17 cellular contexts compared by ENCODE assay signal in the genomic region with DNA sequence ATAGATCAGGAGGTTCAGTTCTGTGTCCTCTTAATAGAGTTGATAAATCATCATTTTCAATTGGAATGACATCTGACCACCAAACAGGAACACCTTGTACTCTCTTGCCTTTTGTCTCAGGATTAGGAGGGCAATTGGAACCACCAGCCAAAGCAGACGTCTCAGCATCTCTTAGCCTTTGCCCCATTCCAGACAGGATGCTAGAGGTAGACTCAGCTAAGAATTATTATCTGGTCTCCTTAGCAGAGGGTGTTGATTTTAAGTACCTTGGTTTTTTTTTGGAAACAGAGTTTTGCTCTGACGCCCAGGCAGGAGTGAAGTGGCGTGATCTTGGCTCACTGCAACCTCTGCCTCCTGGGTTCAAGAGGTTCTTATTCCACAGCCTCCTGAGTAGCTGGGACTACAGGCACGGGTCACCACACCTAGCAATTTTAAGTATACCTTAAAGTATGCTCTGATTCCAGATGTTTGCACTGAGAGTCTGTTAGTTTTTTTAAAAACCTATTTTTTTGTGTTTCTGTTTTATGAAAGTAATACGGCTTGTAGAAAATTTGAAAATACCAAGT. TPM values are rescaled to one million over a fixed set of nuclear protein-coding genes. Genes with fewer than 3 reads are reported as not detected.
DNase-seq lines count a peak whose midpoint lies in the region; ATAC-seq, FAIRE-seq and TF ChIP-seq lines count a peak whose summit lies in the region.
"Had no signal": no experiment of that assay in that cellular context is flagged by ENCODE, and none has a peak within 500 bp of the region (broad histone marks: within the 10 kb centered on the region; RNA-seq: fewer than 3 reads in every experiment).

No MANE protein-coding gene starts in this region.

- no peak for DNase-seq in cardiac muscle cell (ENCODE audit: low read depth in 1 of 2, low spot score in 1 of 2)
- no peak for DNase-seq in Right ventricle myocardium inferior (ENCODE audit: missing footprints)
- DNase-seq in kidney, result no peak
- DNase-seq in HepG2 (ENCODE audit: low spot score), result no peak
- DNase-seq in thyroid gland, result peak; percentile 69 to 70
- no peak for DNase-seq in NAMALWA (ENCODE audit: low spot score)
- DNase-seq in colonic mucosa, result no peak
- DNase-seq: 8988T; CD4-positive, alpha-beta memory T cell; DMS153; DMS79; GDM1; GOT3; H7; HFFc6 had no signal

- no peaks in the 10 kb centered on the region for H3K79me2 ChIP-seq in HepG2 (ENCODE audit: insufficient read depth, low read length)

- H3K9me3 ChIP-seq in cardiac muscle cell (ENCODE audit: low read depth) (no peaks in the 10 kb centered on the region), kidney (ENCODE audit: control insufficient read depth in 1 of 2, low read length in 2 of 2) (no peaks in the 10 kb centered on the region), HepG2 (ENCODE audit: low read length) (no peaks in the 10 kb centered on the region), thyroid gland (no peaks in the 10 kb centered on the region), colonic mucosa (no peaks in the 10 kb centered on the region)
- H3K9me3 ChIP-seq: BLaER1 had no signal

- TF ChIP-seq EP300 in HepG2 (IDR thresholded peaks at IDR 0.05; ENCODE audit: low read depth in 2 of 2, low read length in 2 of 2) (no peak), HepG2 (CRISPR knock-in tag; IDR thresholded peaks at IDR 0.05; ENCODE audit: borderline replicate concordance) (no peak)

- TF ChIP-seq RAD21 in HepG2 (CRISPR knock-in tag; IDR thresholded peaks at IDR 0.05), result no peak

- in situ Hi-C loops in HepG2 (cut with HindIII; ENCODE audit: extremely low pct_ligation_motif_present, low pct_unique_long_range_greater_than_20kb), result no loop called here

- no peak overlapping the region for H3K4me3 ChIP-seq in cardiac muscle cell
- no peak overlapping the region for H3K4me3 ChIP-seq in kidney (ENCODE audit: low read length in 2 of 2)
- no peak overlapping the region for H3K4me3 ChIP-seq in HepG2 (replicated peaks in 1 of 3; ENCODE audit: insufficient read depth in 1 of 3, low read depth in 2 of 3, low read length in 3 of 3)
- H3K4me3 ChIP-seq in thyroid gland (replicated peaks in 1 of 3), result no peak overlapping the region
- no peak overlapping the region for H3K4me3 ChIP-seq in colonic mucosa
- H3K4me3 ChIP-seq: BLaER1 had no signal

- H3K27me3 ChIP-seq in cardiac muscle cell (no peaks in the 10 kb centered on the region), HepG2 (ENCODE audit: control insufficient read depth in 1 of 2, insufficient read depth in 2 of 2, low read length in 2 of 2) (peaks cover 0 to 3% of the 10 kb centered on the region in 2 experiments; a peak in 2 of 5 replicates), thyroid gland (no peaks in the 10 kb centered on the region), colonic mucosa (no peaks in the 10 kb centered on the region)
- H3K27me3 ChIP-seq: BLaER1 had no signal

- intact Hi-C loops in Right ventricle myocardium inferior (cut with DNase I), result no loop called here
- intact Hi-C loops in kidney (cut with DNase I), result no loop called here
- intact Hi-C loops in HepG2 (cut with micrococcal nuclease; ENCODE audit: unreplicated experiment), result no loop called here
- intact Hi-C loops in thyroid gland (cut with DNase I), result no loop called here
- intact Hi-C loops in colonic mucosa (cut with DNase I), result no loop called here

- CTCF ChIA-PET in HepG2 (lab: Yijun Ruan, JAX; ENCODE audit: low intra/inter-chr PET ratio, low total read pairs), result no interaction called here

- H3K9ac ChIP-seq in kidney (ENCODE audit: low read length in 2 of 2), result no peak overlapping the region
- no peak overlapping the region for H3K9ac ChIP-seq in HepG2 (ENCODE audit: insufficient read depth, low read depth, low read length)
- H3K9ac ChIP-seq in colonic mucosa (ENCODE audit: low read depth in 2 of 2, low read length in 2 of 2), result no peak overlapping the region
- H3K9ac ChIP-seq: BLaER1 had no signal

- H3K36me3 ChIP-seq in cardiac muscle cell (no peaks in the 10 kb centered on the region), kidney (ENCODE audit: control insufficient read depth in 1 of 2, insufficient read depth in 2 of 2, low read length in 2 of 2) (no peaks in the 10 kb centered on the region), HepG2 (replicated peaks in 1 of 2; ENCODE audit: control insufficient read depth in 1 of 2, insufficient read depth in 2 of 2, low read length in 2 of 2) (no peaks in the 10 kb centered on the region), thyroid gland (no peaks in the 10 kb centered on the region), colonic mucosa (no peaks in the 10 kb centered on the region)
- H3K36me3 ChIP-seq: BLaER1 had no signal

- TF ChIP-seq CTCF in cardiac muscle cell (IDR thresholded peaks at IDR 0.05; ENCODE audit: low read depth, low read length), result no peak
- no peak for TF ChIP-seq CTCF in kidney (IDR thresholded peaks at IDR 0.05; ENCODE audit: borderline replicate concordance, extremely low read depth, insufficient read depth)
- TF ChIP-seq CTCF in HepG2 (CRISPR knock-in tag; IDR thresholded peaks at IDR 0.05), result no peak
- no peak for TF ChIP-seq CTCF in thyroid gland (IDR thresholded peaks at IDR 0.05)
- no peak for TF ChIP-seq CTCF in colonic mucosa (IDR thresholded peaks at IDR 0.05)

- no TSS peak for BruUV-seq in HepG2 (replicated peaks; lab: Mats Ljungman, UMichigan)

- WGBS in HepG2 (ENCODE audit: low lambda C conversion rate), result 5% methylated on average over 5 of the region's 5 CpGs
- 26 to 34% methylated on average over 5 of the region's 5 CpGs for WGBS in thyroid gland, 2 donors

- peak overlapping the region; percentile 90 for H3K27ac ChIP-seq in cardiac muscle cell
- peak overlapping the region; percentile 12 to 35 for H3K27ac ChIP-seq in kidney (ENCODE audit: low read depth in 2 of 2, low read length in 2 of 2)
- H3K27ac ChIP-seq in HepG2 (ENCODE audit: extremely low read length, insufficient read depth, low read length), result no peak overlapping the region
- H3K27ac ChIP-seq in thyroid gland, result peak overlapping the region; percentile 82 to 94 (median 82)
- no peak overlapping the region for H3K27ac ChIP-seq in colonic mucosa
- H3K27ac ChIP-seq: BLaER1 had no signal

- H3K4me1 ChIP-seq in cardiac muscle cell (ENCODE audit: low read depth) (peaks cover 32% of the 10 kb centered on the region), kidney (ENCODE audit: control insufficient read depth in 1 of 2, insufficient read depth in 1 of 2, low read depth in 1 of 2, low read length in 2 of 2) (peaks cover 3 to 18% of the 10 kb centered on the region in 2 donors), HepG2 (ENCODE audit: insufficient read depth, low read length) (peaks cover 42% of the 10 kb centered on the region), thyroid gland (peaks cover 21 to 35% of the 10 kb centered on the region in 2 donors), colonic mucosa (no peaks in the 10 kb centered on the region)
- H3K4me1 ChIP-seq: BLaER1 had no signal

- no peaks in the 10 kb centered on the region for H4K20me1 ChIP-seq in HepG2 (ENCODE audit: insufficient read depth, low read length)
- H4K20me1 ChIP-seq: BLaER1 had no signal

- TF ChIP-seq POLR2A in HepG2 (IDR thresholded peaks at IDR 0.05; ENCODE audit: insufficient read depth in 1 of 2, low read depth in 2 of 2, low read length in 2 of 2) (no peak), thyroid gland (IDR thresholded peaks at IDR 0.05) (no peak)

- no peak overlapping the region for H2AFZ ChIP-seq in HepG2 (ENCODE audit: low read length)

- ATAC-seq in Right ventricle myocardium inferior (no peak), HepG2 (no peak)
- ATAC-seq: HCT116 had no signal

- POLR2A ChIA-PET in HepG2 (lab: Yijun Ruan, JAX), result no interaction called here

- peak overlapping the region; percentile 30; the same call in 1 of the 2 replicates for H3K4me2 ChIP-seq in HepG2 (ENCODE audit: low read depth, low read length)
- H3K4me2 ChIP-seq: BLaER1 had no signal

- FAIRE-seq in kidney (lab: Jason Lieb, UNC) (no peak), HepG2 (lab: Jason Lieb, UNC) (no peak)

TF ChIP-seq in HepG2, 621 proteins besides CTCF, POLR2A, EP300 and RAD21 (continues in another document):
- TF ChIP-seq ZFP36L1 (CRISPR knock-in tag; IDR thresholded peaks at IDR 0.05) (no peak), NONO (IDR thresholded peaks at IDR 0.05) (no peak), NONO (CRISPR knock-in tag; conservative IDR thresholded peaks at IDR 0.05) (no peak), ZNF337 (CRISPR knock-in tag; IDR thresholded peaks at IDR 0.05; ENCODE audit: borderline replicate concordance, low read depth) (no peak), MTF1 (CRISPR knock-in tag; IDR thresholded peaks at IDR 0.05) (no peak), SP4 (CRISPR knock-in tag; IDR thresholded peaks at IDR 0.05) (no peak)

RNA-seq across cellular contexts. Expression of a gene that starts 28.0 kb away (rescaled TPM):
- 37.2 and 39.4 TPM in 2 replicates for total RNA-seq in cardiac muscle cell
- 50.1 and 54.1 TPM in 2 replicates for polyA plus RNA-seq in cardiac muscle cell
- total RNA-seq in Right ventricle myocardium inferior, result 28.0 TPM
- total RNA-seq in kidney, result 42.0 TPM
- polyA plus RNA-seq in kidney (ENCODE audit: insufficient read depth, low read depth, low replicate concordance), result 20.5 TPM
- 43.9 and 72.4 TPM in 2 replicates for total RNA-seq in HepG2 (2016; rRNA removed; fragmentation: Illumina TruSeq; extraction: Trizol)
- 13.9 and 14.9 TPM in 2 replicates for total RNA-seq in HepG2 (2016; cell fraction: cytosol; rRNA removed; fragmentation: Illumina TruSeq; extraction: Trizol; ENCODE audit: low read depth)
- 38.2 and 72.3 TPM in 2 replicates for total RNA-seq in HepG2 (2016; cell fraction: insoluble cytoplasmic fraction; rRNA removed; fragmentation: Illumina TruSeq; extraction: Trizol)
- 35.5 and 41.3 TPM in 2 replicates for total RNA-seq in HepG2 (2016; cell fraction: membrane; rRNA removed; fragmentation: Illumina TruSeq; extraction: Trizol)
- total RNA-seq in HepG2 (2016; cell fraction: nucleus; rRNA removed; fragmentation: Illumina TruSeq; extraction: Trizol), result 100 and 107 TPM in 2 replicates
- 50.1 and 51.9 TPM in 2 replicates for polyA plus RNA-seq in HepG2 (2011; rRNA removed)
- polyA plus RNA-seq in HepG2 (2011; cell fraction: cytosol; rRNA removed), result 25.4 and 42.1 TPM in 2 replicates
- 43.1 and 55.3 TPM in 2 replicates for polyA plus RNA-seq in HepG2 (2011; cell fraction: nucleus; rRNA removed)
- 83.4 and 101 TPM in 2 replicates for polyA plus RNA-seq in HepG2 (2012)
- 10.8 and 11.0 TPM in 2 replicates for polyA plus RNA-seq in HepG2 (2016; cell fraction: cytosol; fragmentation: Illumina TruSeq; extraction: Trizol; ENCODE audit: low read depth)
- 47.3 and 49.0 TPM in 2 replicates for polyA plus RNA-seq in HepG2 (2016; cell fraction: insoluble cytoplasmic fraction; fragmentation: Illumina TruSeq; extraction: Trizol; ENCODE audit: low read depth)
- polyA plus RNA-seq in HepG2 (2016; cell fraction: membrane; fragmentation: Illumina TruSeq; extraction: Trizol; ENCODE audit: low read depth), result 27.9 and 31.0 TPM in 2 replicates
- polyA plus RNA-seq in HepG2 (2016; cell fraction: nucleus; fragmentation: Illumina TruSeq; extraction: Trizol; ENCODE audit: insufficient read depth, low read depth), result 151 and 157 TPM in 2 replicates
- 88.1 and 141 TPM in 2 replicates for polyA minus RNA-seq in HepG2 (2011; rRNA and poly(A)+ RNA removed; ENCODE audit: low replicate concordance)
- 50.1 and 59.2 TPM in 2 replicates for polyA minus RNA-seq in HepG2 (2011; cell fraction: cytosol; rRNA and poly(A)+ RNA removed)
- polyA minus RNA-seq in HepG2 (2011; cell fraction: nucleus; rRNA and poly(A)+ RNA removed), result 54.8 and 92.7 TPM in 2 replicates
- total RNA-seq in thyroid gland, result 100 to 1,000 TPM in 1 of 4 donors, 10 to 100 TPM in 3; 74.8 to 110 (median 90.6) TPM
- total RNA-seq in colonic mucosa, result 10 to 100 TPM; 17.5 to 34.9 TPM

Comparison
In these comparisons a context has a peak if more than half of its experiments do, and no peak if none do; other contexts are left out.
1. DNase-seq: peak in thyroid gland (2 of 2); none in cardiac muscle cell (0 of 2), Right ventricle myocardium inferior (single experiment), kidney (single experiment), HepG2 (single experiment), NAMALWA (single experiment) and colonic mucosa (single experiment).
2. H3K27ac ChIP-seq: peak in cardiac muscle cell (single experiment), kidney (2 of 2) and thyroid gland (3 of 3); none in HepG2 (single experiment) and colonic mucosa (single experiment).